In the genomic region with DNA sequence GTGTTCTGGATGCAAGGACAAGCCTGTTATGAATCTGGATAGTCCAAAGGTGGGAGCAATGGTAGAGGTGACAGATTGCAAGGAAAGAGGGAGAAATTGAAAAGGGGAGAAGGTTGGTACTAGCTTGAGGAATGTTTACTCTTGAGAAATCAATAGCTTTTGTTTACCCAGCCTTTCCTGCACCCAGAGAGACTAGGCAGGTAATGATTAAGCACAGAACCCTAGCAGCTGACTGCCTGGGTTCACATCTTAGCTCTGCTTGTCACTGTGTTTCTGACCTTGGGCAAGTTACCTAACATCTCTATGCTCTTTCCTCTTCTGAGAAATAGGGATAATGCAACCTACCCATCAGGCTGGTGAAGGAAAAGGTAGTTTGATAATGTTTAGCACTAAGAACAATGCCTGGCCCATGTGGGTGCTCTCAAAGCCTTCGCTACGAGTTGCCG, we compare ENCODE assay signal across 1 cellular context.
TF ChIP-seq lines count a peak whose summit lies in the region.

No MANE protein-coding gene starts in this region.

TF ChIP-seq in HepG2, 621 proteins besides CTCF, POLR2A, EP300 and RAD21 (continued from another document and continues in another):
- TF ChIP-seq, protein P1, sequence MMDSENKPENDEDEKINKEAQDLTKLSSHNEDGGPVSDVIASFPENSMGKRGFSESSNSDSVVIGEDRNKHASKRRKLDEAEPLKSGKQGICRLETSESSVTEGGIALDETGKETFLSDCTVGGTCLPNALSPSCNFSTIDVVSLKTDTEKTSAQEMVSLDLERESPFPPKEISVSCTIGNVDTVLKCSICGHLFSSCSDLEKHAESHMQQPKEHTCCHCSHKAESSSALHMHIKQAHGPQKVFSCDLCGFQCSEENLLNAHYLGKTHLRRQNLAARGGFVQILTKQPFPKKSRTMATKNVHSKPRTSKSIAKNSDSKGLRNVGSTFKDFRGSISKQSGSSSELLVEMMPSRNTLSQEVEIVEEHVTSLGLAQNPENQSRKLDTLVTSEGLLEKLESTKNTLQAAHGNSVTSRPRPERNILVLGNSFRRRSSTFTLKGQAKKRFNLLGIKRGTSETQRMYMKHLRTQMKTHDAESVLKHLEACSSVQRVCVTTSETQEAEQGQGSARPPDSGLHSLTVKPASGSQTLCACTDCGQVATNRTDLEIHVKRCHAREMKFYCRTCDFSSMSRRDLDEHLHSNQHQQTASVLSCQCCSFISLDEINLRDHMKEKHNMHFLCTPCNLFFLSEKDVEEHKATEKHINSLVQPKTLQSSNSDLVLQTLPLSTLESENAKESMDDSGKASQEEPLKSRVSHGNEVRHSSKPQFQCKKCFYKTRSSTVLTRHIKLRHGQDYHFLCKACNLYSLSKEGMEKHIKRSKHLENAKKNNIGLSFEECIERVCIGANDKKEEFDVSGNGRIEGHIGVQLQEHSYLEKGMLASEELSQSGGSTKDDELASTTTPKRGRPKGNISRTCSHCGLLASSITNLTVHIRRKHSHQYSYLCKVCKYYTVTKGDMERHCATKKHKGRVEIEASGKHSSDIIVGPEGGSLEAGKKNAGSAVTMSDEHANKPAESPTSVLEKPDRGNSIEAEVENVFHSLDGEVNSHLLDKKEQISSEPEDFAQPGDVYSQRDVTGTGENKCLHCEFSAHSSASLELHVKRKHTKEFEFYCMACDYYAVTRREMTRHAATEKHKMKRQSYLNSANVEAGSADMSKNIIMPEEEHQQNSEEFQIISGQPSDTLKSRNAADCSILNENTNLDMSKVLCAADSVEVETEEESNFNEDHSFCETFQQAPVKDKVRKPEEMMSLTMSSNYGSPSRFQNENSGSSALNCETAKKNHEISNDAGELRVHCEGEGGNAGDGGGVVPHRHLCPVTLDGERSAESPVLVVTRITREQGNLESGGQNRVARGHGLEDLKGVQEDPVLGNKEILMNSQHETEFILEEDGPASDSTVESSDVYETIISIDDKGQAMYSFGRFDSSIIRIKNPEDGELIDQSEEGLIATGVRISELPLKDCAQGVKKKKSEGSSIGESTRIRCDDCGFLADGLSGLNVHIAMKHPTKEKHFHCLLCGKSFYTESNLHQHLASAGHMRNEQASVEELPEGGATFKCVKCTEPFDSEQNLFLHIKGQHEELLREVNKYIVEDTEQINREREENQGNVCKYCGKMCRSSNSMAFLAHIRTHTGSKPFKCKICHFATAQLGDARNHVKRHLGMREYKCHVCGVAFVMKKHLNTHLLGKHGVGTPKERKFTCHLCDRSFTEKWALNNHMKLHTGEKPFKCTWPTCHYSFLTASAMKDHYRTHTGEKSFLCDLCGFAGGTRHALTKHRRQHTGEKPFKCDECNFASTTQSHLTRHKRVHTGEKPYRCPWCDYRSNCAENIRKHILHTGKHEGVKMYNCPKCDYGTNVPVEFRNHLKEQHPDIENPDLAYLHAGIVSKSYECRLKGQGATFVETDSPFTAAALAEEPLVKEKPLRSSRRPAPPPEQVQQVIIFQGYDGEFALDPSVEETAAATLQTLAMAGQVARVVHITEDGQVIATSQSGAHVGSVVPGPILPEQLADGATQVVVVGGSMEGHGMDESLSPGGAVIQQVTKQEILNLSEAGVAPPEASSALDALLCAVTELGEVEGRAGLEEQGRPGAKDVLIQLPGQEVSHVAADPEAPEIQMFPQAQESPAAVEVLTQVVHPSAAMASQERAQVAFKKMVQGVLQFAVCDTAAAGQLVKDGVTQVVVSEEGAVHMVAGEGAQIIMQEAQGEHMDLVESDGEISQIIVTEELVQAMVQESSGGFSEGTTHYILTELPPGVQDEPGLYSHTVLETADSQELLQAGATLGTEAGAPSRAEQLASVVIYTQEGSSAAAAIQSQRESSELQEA (CRISPR knock-in tag; IDR thresholded peaks at IDR 0.05; ENCODE audit: not compliant biosample characterization): no peak
- TF ChIP-seq ZNF879 (CRISPR knock-in tag; IDR thresholded peaks at IDR 0.05): no peak
- TF ChIP-seq, protein P2, sequence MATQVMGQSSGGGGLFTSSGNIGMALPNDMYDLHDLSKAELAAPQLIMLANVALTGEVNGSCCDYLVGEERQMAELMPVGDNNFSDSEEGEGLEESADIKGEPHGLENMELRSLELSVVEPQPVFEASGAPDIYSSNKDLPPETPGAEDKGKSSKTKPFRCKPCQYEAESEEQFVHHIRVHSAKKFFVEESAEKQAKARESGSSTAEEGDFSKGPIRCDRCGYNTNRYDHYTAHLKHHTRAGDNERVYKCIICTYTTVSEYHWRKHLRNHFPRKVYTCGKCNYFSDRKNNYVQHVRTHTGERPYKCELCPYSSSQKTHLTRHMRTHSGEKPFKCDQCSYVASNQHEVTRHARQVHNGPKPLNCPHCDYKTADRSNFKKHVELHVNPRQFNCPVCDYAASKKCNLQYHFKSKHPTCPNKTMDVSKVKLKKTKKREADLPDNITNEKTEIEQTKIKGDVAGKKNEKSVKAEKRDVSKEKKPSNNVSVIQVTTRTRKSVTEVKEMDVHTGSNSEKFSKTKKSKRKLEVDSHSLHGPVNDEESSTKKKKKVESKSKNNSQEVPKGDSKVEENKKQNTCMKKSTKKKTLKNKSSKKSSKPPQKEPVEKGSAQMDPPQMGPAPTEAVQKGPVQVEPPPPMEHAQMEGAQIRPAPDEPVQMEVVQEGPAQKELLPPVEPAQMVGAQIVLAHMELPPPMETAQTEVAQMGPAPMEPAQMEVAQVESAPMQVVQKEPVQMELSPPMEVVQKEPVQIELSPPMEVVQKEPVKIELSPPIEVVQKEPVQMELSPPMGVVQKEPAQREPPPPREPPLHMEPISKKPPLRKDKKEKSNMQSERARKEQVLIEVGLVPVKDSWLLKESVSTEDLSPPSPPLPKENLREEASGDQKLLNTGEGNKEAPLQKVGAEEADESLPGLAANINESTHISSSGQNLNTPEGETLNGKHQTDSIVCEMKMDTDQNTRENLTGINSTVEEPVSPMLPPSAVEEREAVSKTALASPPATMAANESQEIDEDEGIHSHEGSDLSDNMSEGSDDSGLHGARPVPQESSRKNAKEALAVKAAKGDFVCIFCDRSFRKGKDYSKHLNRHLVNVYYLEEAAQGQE (IDR thresholded peaks at IDR 0.05; ENCODE audit: borderline replicate concordance in 1 of 2, low read depth in 1 of 2, low read length in 2 of 2): no peak; a peak in 1 of 4 replicates
- TF ChIP-seq, protein P3, sequence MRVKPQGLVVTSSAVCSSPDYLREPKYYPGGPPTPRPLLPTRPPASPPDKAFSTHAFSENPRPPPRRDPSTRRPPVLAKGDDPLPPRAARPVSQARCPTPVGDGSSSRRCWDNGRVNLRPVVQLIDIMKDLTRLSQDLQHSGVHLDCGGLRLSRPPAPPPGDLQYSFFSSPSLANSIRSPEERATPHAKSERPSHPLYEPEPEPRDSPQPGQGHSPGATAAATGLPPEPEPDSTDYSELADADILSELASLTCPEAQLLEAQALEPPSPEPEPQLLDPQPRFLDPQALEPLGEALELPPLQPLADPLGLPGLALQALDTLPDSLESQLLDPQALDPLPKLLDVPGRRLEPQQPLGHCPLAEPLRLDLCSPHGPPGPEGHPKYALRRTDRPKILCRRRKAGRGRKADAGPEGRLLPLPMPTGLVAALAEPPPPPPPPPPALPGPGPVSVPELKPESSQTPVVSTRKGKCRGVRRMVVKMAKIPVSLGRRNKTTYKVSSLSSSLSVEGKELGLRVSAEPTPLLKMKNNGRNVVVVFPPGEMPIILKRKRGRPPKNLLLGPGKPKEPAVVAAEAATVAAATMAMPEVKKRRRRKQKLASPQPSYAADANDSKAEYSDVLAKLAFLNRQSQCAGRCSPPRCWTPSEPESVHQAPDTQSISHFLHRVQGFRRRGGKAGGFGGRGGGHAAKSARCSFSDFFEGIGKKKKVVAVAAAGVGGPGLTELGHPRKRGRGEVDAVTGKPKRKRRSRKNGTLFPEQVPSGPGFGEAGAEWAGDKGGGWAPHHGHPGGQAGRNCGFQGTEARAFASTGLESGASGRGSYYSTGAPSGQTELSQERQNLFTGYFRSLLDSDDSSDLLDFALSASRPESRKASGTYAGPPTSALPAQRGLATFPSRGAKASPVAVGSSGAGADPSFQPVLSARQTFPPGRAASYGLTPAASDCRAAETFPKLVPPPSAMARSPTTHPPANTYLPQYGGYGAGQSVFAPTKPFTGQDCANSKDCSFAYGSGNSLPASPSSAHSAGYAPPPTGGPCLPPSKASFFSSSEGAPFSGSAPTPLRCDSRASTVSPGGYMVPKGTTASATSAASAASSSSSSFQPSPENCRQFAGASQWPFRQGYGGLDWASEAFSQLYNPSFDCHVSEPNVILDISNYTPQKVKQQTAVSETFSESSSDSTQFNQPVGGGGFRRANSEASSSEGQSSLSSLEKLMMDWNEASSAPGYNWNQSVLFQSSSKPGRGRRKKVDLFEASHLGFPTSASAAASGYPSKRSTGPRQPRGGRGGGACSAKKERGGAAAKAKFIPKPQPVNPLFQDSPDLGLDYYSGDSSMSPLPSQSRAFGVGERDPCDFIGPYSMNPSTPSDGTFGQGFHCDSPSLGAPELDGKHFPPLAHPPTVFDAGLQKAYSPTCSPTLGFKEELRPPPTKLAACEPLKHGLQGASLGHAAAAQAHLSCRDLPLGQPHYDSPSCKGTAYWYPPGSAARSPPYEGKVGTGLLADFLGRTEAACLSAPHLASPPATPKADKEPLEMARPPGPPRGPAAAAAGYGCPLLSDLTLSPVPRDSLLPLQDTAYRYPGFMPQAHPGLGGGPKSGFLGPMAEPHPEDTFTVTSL (CRISPR knock-in tag; IDR thresholded peaks at IDR 0.05; ENCODE audit: borderline replicate concordance): peak; percentile 97
- TF ChIP-seq BRCA1 (CRISPR knock-in tag; IDR thresholded peaks at IDR 0.05): no peak
- peak; percentile 70; the same call in 1 of the 2 replicates for TF ChIP-seq ZNF652 (CRISPR knock-in tag; IDR thresholded peaks at IDR 0.05; ENCODE audit: borderline replicate concordance, low read depth)
- TF ChIP-seq, protein P4, sequence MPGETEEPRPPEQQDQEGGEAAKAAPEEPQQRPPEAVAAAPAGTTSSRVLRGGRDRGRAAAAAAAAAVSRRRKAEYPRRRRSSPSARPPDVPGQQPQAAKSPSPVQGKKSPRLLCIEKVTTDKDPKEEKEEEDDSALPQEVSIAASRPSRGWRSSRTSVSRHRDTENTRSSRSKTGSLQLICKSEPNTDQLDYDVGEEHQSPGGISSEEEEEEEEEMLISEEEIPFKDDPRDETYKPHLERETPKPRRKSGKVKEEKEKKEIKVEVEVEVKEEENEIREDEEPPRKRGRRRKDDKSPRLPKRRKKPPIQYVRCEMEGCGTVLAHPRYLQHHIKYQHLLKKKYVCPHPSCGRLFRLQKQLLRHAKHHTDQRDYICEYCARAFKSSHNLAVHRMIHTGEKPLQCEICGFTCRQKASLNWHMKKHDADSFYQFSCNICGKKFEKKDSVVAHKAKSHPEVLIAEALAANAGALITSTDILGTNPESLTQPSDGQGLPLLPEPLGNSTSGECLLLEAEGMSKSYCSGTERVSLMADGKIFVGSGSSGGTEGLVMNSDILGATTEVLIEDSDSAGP (CRISPR knock-in tag; IDR thresholded peaks at IDR 0.05; ENCODE audit: borderline replicate concordance): no peak
- TF ChIP-seq, protein P5, sequence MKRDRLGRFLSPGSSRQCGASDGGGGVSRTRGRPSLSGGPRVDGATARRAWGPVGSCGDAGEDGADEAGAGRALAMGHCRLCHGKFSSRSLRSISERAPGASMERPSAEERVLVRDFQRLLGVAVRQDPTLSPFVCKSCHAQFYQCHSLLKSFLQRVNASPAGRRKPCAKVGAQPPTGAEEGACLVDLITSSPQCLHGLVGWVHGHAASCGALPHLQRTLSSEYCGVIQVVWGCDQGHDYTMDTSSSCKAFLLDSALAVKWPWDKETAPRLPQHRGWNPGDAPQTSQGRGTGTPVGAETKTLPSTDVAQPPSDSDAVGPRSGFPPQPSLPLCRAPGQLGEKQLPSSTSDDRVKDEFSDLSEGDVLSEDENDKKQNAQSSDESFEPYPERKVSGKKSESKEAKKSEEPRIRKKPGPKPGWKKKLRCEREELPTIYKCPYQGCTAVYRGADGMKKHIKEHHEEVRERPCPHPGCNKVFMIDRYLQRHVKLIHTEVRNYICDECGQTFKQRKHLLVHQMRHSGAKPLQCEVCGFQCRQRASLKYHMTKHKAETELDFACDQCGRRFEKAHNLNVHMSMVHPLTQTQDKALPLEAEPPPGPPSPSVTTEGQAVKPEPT (CRISPR knock-in tag; IDR thresholded peaks at IDR 0.05; ENCODE audit: low read depth): no peak
- TF ChIP-seq, protein P6, sequence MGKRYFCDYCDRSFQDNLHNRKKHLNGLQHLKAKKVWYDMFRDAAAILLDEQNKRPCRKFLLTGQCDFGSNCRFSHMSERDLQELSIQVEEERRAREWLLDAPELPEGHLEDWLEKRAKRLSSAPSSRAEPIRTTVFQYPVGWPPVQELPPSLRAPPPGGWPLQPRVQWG (CRISPR knock-in tag; IDR thresholded peaks at IDR 0.05; ENCODE audit: borderline replicate concordance, low read depth): no peak
- peak; percentile 98 for TF ChIP-seq RCOR2 (CRISPR knock-in tag; IDR thresholded peaks at IDR 0.05)
- peak; percentile 86 for TF ChIP-seq ZNF605 (CRISPR knock-in tag; IDR thresholded peaks at IDR 0.05)
- peak; percentile 79 for TF ChIP-seq KAT2B (IDR thresholded peaks at IDR 0.05; ENCODE audit: borderline replicate concordance, low read depth, low read length)
- no peak; the same call in 1 of the 2 replicates for TF ChIP-seq ZBTB7A (CRISPR knock-in tag; IDR thresholded peaks at IDR 0.05)
- TF ChIP-seq ZSCAN21 (CRISPR knock-in tag; IDR thresholded peaks at IDR 0.05; ENCODE audit: borderline replicate concordance): no peak
- no peak for TF ChIP-seq BHLHE40 (IDR thresholded peaks at IDR 0.05; ENCODE audit: low read length)
- peak; percentile 58; the same call in 1 of the 2 replicates for TF ChIP-seq YEATS4 (CRISPR knock-in tag; IDR thresholded peaks at IDR 0.05; ENCODE audit: borderline replicate concordance)
- TF ChIP-seq, protein P7, sequence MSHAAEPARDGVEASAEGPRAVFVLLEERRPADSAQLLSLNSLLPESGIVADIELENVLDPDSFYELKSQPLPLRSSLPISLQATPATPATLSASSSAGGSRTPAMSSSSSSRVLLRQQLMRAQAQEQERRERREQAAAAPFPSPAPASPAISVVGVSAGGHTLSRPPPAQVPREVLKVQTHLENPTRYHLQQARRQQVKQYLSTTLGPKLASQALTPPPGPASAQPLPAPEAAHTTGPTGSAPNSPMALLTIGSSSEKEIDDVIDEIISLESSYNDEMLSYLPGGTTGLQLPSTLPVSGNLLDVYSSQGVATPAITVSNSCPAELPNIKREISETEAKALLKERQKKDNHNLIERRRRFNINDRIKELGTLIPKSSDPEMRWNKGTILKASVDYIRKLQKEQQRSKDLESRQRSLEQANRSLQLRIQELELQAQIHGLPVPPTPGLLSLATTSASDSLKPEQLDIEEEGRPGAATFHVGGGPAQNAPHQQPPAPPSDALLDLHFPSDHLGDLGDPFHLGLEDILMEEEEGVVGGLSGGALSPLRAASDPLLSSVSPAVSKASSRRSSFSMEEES (CRISPR knock-in tag; IDR thresholded peaks at IDR 0.05): peak; percentile 94
- TF ChIP-seq, protein P8, sequence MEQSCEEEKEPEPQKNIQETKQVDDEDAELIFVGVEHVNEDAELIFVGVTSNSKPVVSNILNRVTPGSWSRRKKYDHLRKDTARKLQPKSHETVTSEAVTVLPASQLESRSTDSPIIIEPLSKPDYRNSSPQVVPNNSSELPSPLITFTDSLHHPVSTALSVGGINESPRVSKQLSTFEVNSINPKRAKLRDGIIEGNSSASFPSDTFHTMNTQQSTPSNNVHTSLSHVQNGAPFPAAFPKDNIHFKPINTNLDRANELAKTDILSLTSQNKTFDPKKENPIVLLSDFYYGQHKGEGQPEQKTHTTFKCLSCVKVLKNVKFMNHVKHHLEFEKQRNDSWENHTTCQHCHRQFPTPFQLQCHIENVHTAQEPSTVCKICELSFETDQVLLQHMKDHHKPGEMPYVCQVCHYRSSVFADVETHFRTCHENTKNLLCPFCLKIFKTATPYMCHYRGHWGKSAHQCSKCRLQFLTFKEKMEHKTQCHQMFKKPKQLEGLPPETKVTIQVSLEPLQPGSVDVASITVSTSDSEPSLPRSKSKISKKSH (CRISPR knock-in tag; IDR thresholded peaks at IDR 0.05; ENCODE audit: borderline replicate concordance): no peak
- TF ChIP-seq TEAD2 (CRISPR knock-in tag; IDR thresholded peaks at IDR 0.05): no peak
- peak; percentile 100 for TF ChIP-seq ONECUT2 (CRISPR knock-in tag; IDR thresholded peaks at IDR 0.05)
- TF ChIP-seq JUND (CRISPR knock-in tag; IDR thresholded peaks at IDR 0.05): peak; percentile 76
- peak; percentile 42; the same call in 1 of the 2 replicates for TF ChIP-seq ZNF709 (CRISPR knock-in tag; IDR thresholded peaks at IDR 0.05)
- TF ChIP-seq NFE2 (CRISPR knock-in tag; IDR thresholded peaks at IDR 0.05): no peak
